8 cellular contexts compared by ENCODE assay signal in genomic region chr1:52926864-52927218, GRCh38. TPM values are rescaled to one million over a fixed set of nuclear protein-coding genes. Genes with fewer than 3 reads are reported as not detected.
DNase-seq lines count a peak whose midpoint lies in the region; ATAC-seq and TF ChIP-seq lines count a peak whose summit lies in the region.

No MANE protein-coding gene starts in this region.

- H3K79me2 ChIP-seq in smooth muscle cell (ENCODE audit: low read depth) = no peaks in the 10 kb centered on the region

- TF ChIP-seq CTCF in RWPE2 (IDR thresholded peaks at IDR 0.05; ENCODE audit: poor library complexity, severe bottlenecking) = no peak
- TF ChIP-seq CTCF in gastroesophageal sphincter (IDR thresholded peaks at IDR 0.05) = no peak
- no peak for TF ChIP-seq CTCF in smooth muscle cell (IDR thresholded peaks at IDR 0.05; ENCODE audit: borderline replicate concordance, insufficient read depth, poor library complexity, severe bottlenecking)

- DNase-seq in DMS53 treated with DMSO at 0.1 percent for 48 hours (lab: John Stamatoyannopoulos, UW; ENCODE audit: unreplicated experiment) (peak; percentile 79), DMS53 (lab: John Stamatoyannopoulos, UW) (no peak), RWPE2 (ENCODE audit: low spot score) (no peak), smooth muscle cell (lab: John Stamatoyannopoulos, UW; ENCODE audit: unreplicated experiment) (no peak), COR-L47 (lab: John Stamatoyannopoulos, UW) (no peak)

- H3K27ac ChIP-seq in RWPE2 (ENCODE audit: poor library complexity, severe bottlenecking) (no peak overlapping the region), gastroesophageal sphincter (peak overlapping the region; percentile 5 to 88 (median 84)), smooth muscle cell (ENCODE audit: low read depth) (no peak overlapping the region)

- H3F3A ChIP-seq in smooth muscle cell (ENCODE audit: low read depth) = no peaks in the 10 kb centered on the region

- no peaks in the 10 kb centered on the region for H3K4me1 ChIP-seq in RWPE2 (ENCODE audit: insufficient read depth, poor library complexity, severe bottlenecking)
- peaks cover 0 to 35% (median 0%) of the 10 kb centered on the region in 3 donors for H3K4me1 ChIP-seq in gastroesophageal sphincter
- no peaks in the 10 kb centered on the region for H3K4me1 ChIP-seq in smooth muscle cell (ENCODE audit: low read depth)

- H3K27me3 ChIP-seq in RWPE2 (ENCODE audit: insufficient read depth, poor library complexity, severe bottlenecking) (no peaks in the 10 kb centered on the region), gastroesophageal sphincter (no peaks in the 10 kb centered on the region), smooth muscle cell (ENCODE audit: low read depth) (peaks cover 64% of the 10 kb centered on the region)

- TF ChIP-seq POLR2A in gastroesophageal sphincter (IDR thresholded peaks at IDR 0.05) = no peak

- ATAC-seq in RWPE2 (ENCODE audit: low read depth) (no peak), gastroesophageal sphincter (no peak), GM19452 (IDR thresholded peaks at IDR 0.05; ENCODE audit: unreplicated experiment) (no peak), HG02970 (IDR thresholded peaks at IDR 0.05; ENCODE audit: low FRiP score, unreplicated experiment) (no peak)

- H3K9me3 ChIP-seq in RWPE2 (ENCODE audit: severe bottlenecking) (no peaks in the 10 kb centered on the region), gastroesophageal sphincter (no peaks in the 10 kb centered on the region), smooth muscle cell (replicated peaks; ENCODE audit: low read depth) (no peaks in the 10 kb centered on the region)

- H3K9ac ChIP-seq in smooth muscle cell (ENCODE audit: low read depth) = no peak overlapping the region

- TF ChIP-seq EP300 in gastroesophageal sphincter (IDR thresholded peaks at IDR 0.05) = no peak

- H3K36me3 ChIP-seq in RWPE2 (ENCODE audit: low read depth) (no peaks in the 10 kb centered on the region), gastroesophageal sphincter (no peaks in the 10 kb centered on the region), smooth muscle cell (ENCODE audit: low read depth) (no peaks in the 10 kb centered on the region)

- peak overlapping the region; percentile 98 for H3K4me2 ChIP-seq in smooth muscle cell

- no peaks in the 10 kb centered on the region for H4K20me1 ChIP-seq in smooth muscle cell (ENCODE audit: low read depth)

- WGBS in gastroesophageal sphincter (ENCODE audit: low coverage in 1 of 2), 2 donors = 31 to 100% methylated on average over 1 to 4 of the region's 13 CpGs
- 22% methylated on average over 13 of the region's 13 CpGs for WGBS in smooth muscle cell (ENCODE audit: low lambda C conversion rate)

- H3K4me3 ChIP-seq in RWPE2 (ENCODE audit: severe bottlenecking) (peak overlapping the region; percentile 58), gastroesophageal sphincter (peak overlapping the region; percentile 48 to 71), smooth muscle cell (peak overlapping the region; percentile 93)

- H2AFZ ChIP-seq in smooth muscle cell (ENCODE audit: low read depth) = peak overlapping the region; percentile 100

RNA-seq across cellular contexts. Expression of gene SCP2, which starts 0.2 kb away (rescaled TPM):
- total RNA-seq in gastroesophageal sphincter (100 to 1,000 TPM in 3 of 4 donors, 10 to 100 TPM in 1; 92.4 to 125 (median 120) TPM), smooth muscle cell (115 and 120 TPM in 2 replicates)
- 85.9 and 94.8 TPM in 2 replicates for polyA plus RNA-seq in smooth muscle cell

RNA-seq across cellular contexts. Expression of gene ECHDC2, which starts 5.3 kb away (rescaled TPM):
- total RNA-seq in gastroesophageal sphincter = 100 to 1,000 TPM in 2 of 4 donors, 10 to 100 TPM in 2; 44.4 to 172 (median 82.5) TPM
- total RNA-seq in smooth muscle cell = 5.4 and 6.1 TPM in 2 replicates
- polyA plus RNA-seq in smooth muscle cell = 1.8 and 19.3 TPM in 2 replicates

Comparison
In these comparisons a context has a peak if more than half of its experiments do, and no peak if none do; other contexts are left out.
1. H3K27ac ChIP-seq: peak in gastroesophageal sphincter (4 of 4); none in RWPE2 (single experiment) and smooth muscle cell (single experiment).
2. Peak in every context shown above with its lines, with median percentiles within 50 percentile points of each other: H3K4me3 ChIP-seq.